ENCODE assay signal across 11 cellular contexts in the genomic region with DNA sequence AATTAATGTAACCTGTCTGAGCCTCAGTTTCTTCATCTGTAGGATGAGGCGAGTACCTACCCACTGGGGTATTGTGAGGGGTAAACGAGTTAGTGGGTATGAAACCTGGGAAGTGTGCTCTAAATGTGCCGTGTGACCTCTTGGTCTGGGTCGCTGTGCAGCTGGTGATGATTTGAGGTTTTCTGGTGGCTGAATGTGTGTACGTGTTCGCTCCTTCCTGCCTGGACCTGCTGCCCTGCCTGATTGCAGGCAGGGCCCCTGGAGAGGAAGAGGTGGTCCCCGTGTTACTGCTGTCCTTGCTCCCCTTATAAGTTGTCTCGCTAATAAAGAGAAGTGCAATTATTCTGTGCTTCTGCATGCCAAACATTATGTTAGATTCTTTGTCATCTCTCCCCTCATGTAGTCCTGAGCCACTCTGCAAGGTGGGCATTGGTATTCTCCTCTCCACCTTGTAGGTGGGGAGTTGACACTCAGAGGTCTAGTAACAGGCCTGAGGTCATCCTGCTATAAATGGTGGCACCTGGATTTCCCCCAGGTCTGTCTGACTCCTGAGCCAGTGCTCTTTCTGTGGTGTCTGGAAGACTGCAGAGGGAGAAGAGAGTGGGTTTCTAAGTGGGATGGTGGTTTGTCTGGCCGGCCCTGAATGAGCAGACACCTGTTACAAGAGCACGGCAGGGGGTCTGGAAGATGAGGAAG. TPM values are rescaled to one million over a fixed set of nuclear protein-coding genes. Genes with fewer than 3 reads are reported as not detected.
DNase-seq lines count a peak whose midpoint lies in the region; ATAC-seq and TF ChIP-seq lines count a peak whose summit lies in the region.
"Had no signal": no experiment of that assay in that cellular context is flagged by ENCODE, and none has a peak within 500 bp of the region (broad histone marks: within the 10 kb centered on the region; RNA-seq: fewer than 3 reads in every experiment).

No MANE protein-coding gene starts in this region.

- TF ChIP-seq CTCF in brain (conservative IDR thresholded peaks at IDR 0.05) (no peak), mucosa of descending colon (IDR thresholded peaks at IDR 0.05) (no peak)

- H3K9me3 ChIP-seq in mucosa of descending colon: no peaks in the 10 kb centered on the region

- DNase-seq in stimulated activated naive CD8-positive, alpha-beta T cell treated with anti-CD3 and anti-CD28 coated beads, Interleukin-15, Interleukin-2, amounts not matched to agents 100 U/mL and 50 U/mL, for 24 hours: no peak
- no peak for DNase-seq in NCI-H1694 treated with DMSO at 0.1 percent for 48 hours (lab: John Stamatoyannopoulos, UW)
- no peak for DNase-seq in activated CD4-positive, alpha-beta T cell treated with anti-CD3 and anti-CD28 coated beads for 48 hours
- DNase-seq in mucosa of descending colon: no peak
- DNase-seq in occipital lobe (lab: John Stamatoyannopoulos, UW): no peak
- DNase-seq: activated CD4-positive, alpha-beta T cell treated with anti-CD3 and anti-CD28 coated beads for 1 hour; amniotic stem cell; NCI-H526 treated with DMSO at 0.1 percent for 48 hours had no signal

- ATAC-seq in stimulated activated naive CD8-positive, alpha-beta T cell treated with anti-CD3 and anti-CD28 coated beads, Interleukin-15, Interleukin-2, amounts not matched to agents 100 U/mL and 50 U/mL, for 24 hours: no peak
- ATAC-seq in HG03196 (IDR thresholded peaks at IDR 0.05; ENCODE audit: unreplicated experiment) (peak; percentile 78), mucosa of descending colon (no peak)

- peaks cover 39% of the 10 kb centered on the region for H3K4me1 Mint-ChIP-seq in stimulated activated naive CD8-positive, alpha-beta T cell treated with anti-CD3 and anti-CD28 coated beads, Interleukin-15, Interleukin-2, amounts not matched to agents 100 ng/mL and 50 ng/mL, for 24 hours (ENCODE audit: low read depth)
- peaks cover 82% of the 10 kb centered on the region for H3K4me1 Mint-ChIP-seq in brain

- H3K27ac Mint-ChIP-seq in stimulated activated naive CD8-positive, alpha-beta T cell treated with anti-CD3 and anti-CD28 coated beads, Interleukin-15, Interleukin-2, amounts not matched to agents 100 ng/mL and 50 ng/mL, for 24 hours: peak overlapping the region; percentile 13
- H3K27ac Mint-ChIP-seq in brain: peak overlapping the region; percentile 31 to 94 (median 93)

- H3K9me3 Mint-ChIP-seq in stimulated activated naive CD8-positive, alpha-beta T cell treated with anti-CD3 and anti-CD28 coated beads, Interleukin-15, Interleukin-2, amounts not matched to agents 100 ng/mL and 50 ng/mL, for 24 hours: no peaks in the 10 kb centered on the region
- H3K9me3 Mint-ChIP-seq in brain: no peaks in the 10 kb centered on the region

- H3K4me3 ChIP-seq in mucosa of descending colon: no peak overlapping the region

- peaks cover 5% of the 10 kb centered on the region for H3K4me1 ChIP-seq in mucosa of descending colon (ENCODE audit: low read depth)

- H3K36me3 ChIP-seq in mucosa of descending colon (ENCODE audit: low read depth): no peaks in the 10 kb centered on the region

- peaks cover 6% of the 10 kb centered on the region for H3K36me3 Mint-ChIP-seq in stimulated activated naive CD8-positive, alpha-beta T cell treated with anti-CD3 and anti-CD28 coated beads, Interleukin-15, Interleukin-2, amounts not matched to agents 100 ng/mL and 50 ng/mL, for 24 hours (ENCODE audit: low read depth)
- H3K36me3 Mint-ChIP-seq in brain: no peaks in the 10 kb centered on the region

- no peaks in the 10 kb centered on the region for H3K27me3 Mint-ChIP-seq in stimulated activated naive CD8-positive, alpha-beta T cell treated with anti-CD3 and anti-CD28 coated beads, Interleukin-15, Interleukin-2, amounts not matched to agents 100 ng/mL and 50 ng/mL, for 24 hours
- H3K27me3 Mint-ChIP-seq in brain: peaks cover 5% of the 10 kb centered on the region

- H3K4me3 Mint-ChIP-seq in stimulated activated naive CD8-positive, alpha-beta T cell treated with anti-CD3 and anti-CD28 coated beads, Interleukin-15, Interleukin-2, amounts not matched to agents 100 ng/mL and 50 ng/mL, for 24 hours: no peak overlapping the region
- H3K4me3 Mint-ChIP-seq in brain: peak overlapping the region in 3 of 5 experiments; percentile 26 to 44 (median 36)

- intact Hi-C loops in mucosa of descending colon (cut with DNase I, micrococcal nuclease): no loop called here

RNA-seq across cellular contexts. Expression of gene PDIA5, which starts 15.7 kb away (rescaled TPM):
- polyA plus RNA-seq in brain (ENCODE audit: insufficient read depth, low read depth, low replicate concordance): 12.3 TPM
- total RNA-seq in mucosa of descending colon: 10 to 100 TPM; 21.5 to 49.1 (median 22.0) TPM
- 3.1 TPM for total RNA-seq in occipital lobe

RNA-seq across cellular contexts. Expression of gene SEMA5B, which starts 55.0 kb away (rescaled TPM):
- 4.5 TPM for polyA plus RNA-seq in brain (ENCODE audit: insufficient read depth, low read depth, low replicate concordance)
- total RNA-seq in mucosa of descending colon (under 1 TPM; 0.34 to 0.89 (median 0.35) TPM), occipital lobe (9.8 TPM)
